Comparison of ENCODE assay signal across 8 cellular contexts in genomic region chr17:79453481-79453880, GRCh38.
"Had no signal": no experiment of that assay in that cellular context is flagged by ENCODE, and none has a peak within 500 bp of the region (broad histone marks: within the 10 kb centered on the region; RNA-seq: fewer than 3 reads in every experiment).

No MANE protein-coding gene starts in this region.

- H3K9ac ChIP-seq: KMS-11 had no signal

- H3K9me3 Mint-ChIP-seq: GM23338, H9, IgD-negative memory B cell had no signal

- H3K27ac Mint-ChIP-seq: GM23338, H9, HFFc6, IgD-negative memory B cell had no signal

- H3K4me3 Mint-ChIP-seq: GM23338, H9, HFFc6, IgD-negative memory B cell had no signal

- H3K36me3 Mint-ChIP-seq: IgD-negative memory B cell had no signal

- H2AFZ ChIP-seq: GM23338 had no signal

- H3K4me2 ChIP-seq: GM23338, KMS-11 had no signal

- H3K27ac ChIP-seq: HL-60, KMS-11 had no signal

- DNase-seq: H9, HCEC 1CT, HFFc6, KBM-7 had no signal

- H3K4me1 Mint-ChIP-seq: GM23338, H9 had no signal

- H3K4me3 ChIP-seq: GM23338 had no signal
